In the genomic region with DNA sequence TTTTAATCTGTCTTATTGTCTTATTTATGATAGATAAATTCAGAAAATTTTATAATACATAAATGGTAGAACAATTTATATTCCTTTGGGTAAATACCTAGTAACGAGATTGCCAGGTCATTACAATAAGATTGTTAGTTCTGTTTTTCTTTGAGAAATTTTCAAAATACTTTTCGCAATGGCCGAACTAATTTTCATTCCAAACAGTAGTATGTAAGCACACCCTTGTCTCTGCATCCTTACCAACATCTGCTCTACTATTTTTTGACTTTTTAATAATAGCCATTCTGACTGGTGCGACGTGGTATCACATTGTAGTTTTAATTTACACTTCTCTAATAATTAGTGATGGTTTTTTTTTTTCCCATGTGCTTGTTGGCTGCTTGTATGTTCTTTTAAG, we compare ENCODE assay signal across 20 cellular contexts.
A peak's percentile ranks its signal among the peaks of the same experiment; 100 is the strongest.
DNase-seq lines count a peak whose midpoint lies in the region; FAIRE-seq and TF ChIP-seq lines count a peak whose summit lies in the region.
"Had no signal": no experiment of that assay in that cellular context is flagged by ENCODE, and none has a peak within 500 bp of the region (broad histone marks: within the 10 kb centered on the region; RNA-seq: fewer than 3 reads in every experiment).

No MANE protein-coding gene starts in this region.

- H3K4me2 ChIP-seq in OCI-LY7 (ENCODE audit: low read length), result no peak overlapping the region
- H3K4me2 ChIP-seq: BLaER1, PC-9 had no signal

- H3K4me3 ChIP-seq in OCI-LY7 (ENCODE audit: low read depth, low read length, poor library complexity, severe bottlenecking), result no peak overlapping the region
- H3K4me3 ChIP-seq: BLaER1, PC-9 had no signal

- no peaks in the 10 kb centered on the region for H3K9me2 ChIP-seq in OCI-LY7 (ENCODE audit: insufficient read depth, low read length)

- no peak overlapping the region for H3K27ac ChIP-seq in OCI-LY7 (ENCODE audit: low read depth, low read length, poor library complexity, severe bottlenecking)
- H3K27ac ChIP-seq: BLaER1, PC-9, RWPE1 had no signal

- CTCF ChIA-PET in OCI-LY7 (lab: Charles Lee; ENCODE audit: unreplicated experiment), result no interaction called here

- no peaks in the 10 kb centered on the region for H3K9me3 ChIP-seq in OCI-LY7 (ENCODE audit: low read length)
- H3K9me3 ChIP-seq: BLaER1 had no signal

- BruUV-seq in OCI-LY7 (replicated peaks; lab: Mats Ljungman, UMichigan), result no TSS peak

- DNase-seq in GM04503 (ENCODE audit: low read depth) (peak; percentile 28), astrocyte of the hippocampus (ENCODE audit: low read depth, low spot score) (peak; percentile 0), frontal cortex (ENCODE audit: low spot score in 2 of 2) (no peak), OCI-LY7 (ENCODE audit: low spot score) (no peak), NK-92 (lab: John Stamatoyannopoulos, UW; ENCODE audit: unreplicated experiment) (no peak), DMS79 treated with DMSO at 0.1 percent for 48 hours (lab: John Stamatoyannopoulos, UW) (no peak), midbrain (lab: John Stamatoyannopoulos, UW) (no peak)
- DNase-seq: 8988T; CD8-positive, alpha-beta T cell; GOT3; KBM-7; NCI-H1105; NCI-H187; NCI-H345; NCI-H524 treated with DMSO at 0.1 percent for 48 hours; PC-9; SIG-M5 had no signal

- H4K20me1 ChIP-seq in OCI-LY7 (ENCODE audit: insufficient read depth, low read length), result no peaks in the 10 kb centered on the region
- H4K20me1 ChIP-seq: BLaER1 had no signal

- H3K79me2 ChIP-seq in OCI-LY7 (ENCODE audit: insufficient read depth, low read depth, low read length), result no peaks in the 10 kb centered on the region

- no peak overlapping the region for H2AFZ ChIP-seq in OCI-LY7 (ENCODE audit: low read length)
- H2AFZ ChIP-seq: PC-9 had no signal

- FAIRE-seq in A204.1 (lab: Jason Lieb, UNC) (peak; percentile 53), frontal cortex (lab: Jason Lieb, UNC) (peak; percentile 47)

- no peak for TF ChIP-seq CTCF in OCI-LY7 (conservative IDR thresholded peaks at IDR 0.05; ENCODE audit: low read length)

- POLR2A ChIA-PET in OCI-LY7 (lab: Charles Lee), result no interaction called here

- H3K36me3 ChIP-seq in OCI-LY7 (ENCODE audit: insufficient read depth, low read length), result no peaks in the 10 kb centered on the region
- H3K36me3 ChIP-seq: BLaER1 had no signal

- intact Hi-C loops in OCI-LY7 (cut with micrococcal nuclease; ENCODE audit: unreplicated experiment), result no loop called here

- no peaks in the 10 kb centered on the region for H3K4me1 ChIP-seq in OCI-LY7 (ENCODE audit: insufficient read depth, low read length, poor library complexity, severe bottlenecking)
- H3K4me1 ChIP-seq: BLaER1 had no signal

Comparison
In these comparisons a context has a peak if more than half of its experiments do, and no peak if none do; other contexts are left out.
1. DNase-seq: peak in GM04503 (single experiment) and astrocyte of the hippocampus (single experiment); none in frontal cortex (0 of 2), OCI-LY7 (single experiment), NK-92 (single experiment), DMS79 treated with DMSO at 0.1 percent for 48 hours (single experiment) and midbrain (single experiment).